8 cellular contexts compared by ENCODE assay signal in genomic region chr16:14399397-14400284, GRCh38.
DNase-seq lines count a peak whose midpoint lies in the region; ATAC-seq, FAIRE-seq and TF ChIP-seq lines count a peak whose summit lies in the region.

No MANE protein-coding gene starts in this region.

- CTCF ChIA-PET in K562 (lab: Yijun Ruan, JAX; ENCODE audit: low intra/inter-chr PET ratio), result no interaction called here

- H3K27ac ChIP-seq in K562 (ENCODE audit: extremely low read depth, low read depth, low read length) (no peak overlapping the region; the same call in 2 of the 3 replicates), liver (ENCODE audit: low read depth in 1 of 2, low read length in 2 of 2) (no peak overlapping the region), thyroid gland (no peak overlapping the region)

- TF ChIP-seq EP300 in K562 (IDR thresholded peaks at IDR 0.05; ENCODE audit: low read length), result no peak

- POLR2A ChIA-PET in K562 (lab: Yijun Ruan, JAX), result no interaction called here

- 38% methylated on average over 25 of the region's 25 CpGs for whole genome bisulfite sequencing in K562 (ENCODE audit: insufficient coverage, low coverage, missing lambda C conversion rate)
- WGBS in liver, result 88% methylated on average over 25 of the region's 25 CpGs
- WGBS in thyroid gland, 2 donors, result 72 to 76% methylated on average over 25 of the region's 25 CpGs

- H3K27me3 ChIP-seq in K562 (ENCODE audit: control insufficient read depth in 2 of 2, insufficient read depth in 2 of 2, low read length in 2 of 2), result no peaks in the 10 kb centered on the region; a peak in 2 of 5 replicates
- no peaks in the 10 kb centered on the region for H3K27me3 ChIP-seq in liver (ENCODE audit: control insufficient read depth in 4 of 4, insufficient read depth in 4 of 4, low read length in 3 of 4)
- H3K27me3 ChIP-seq in thyroid gland, result no peaks in the 10 kb centered on the region

- H4K20me1 ChIP-seq in K562 (replicated peaks; ENCODE audit: control insufficient read depth, insufficient read depth, low read length), result no peaks in the 10 kb centered on the region

- in situ Hi-C loops in K562 (cut with MboI), result no loop called here

- peak; percentile 64 for FAIRE-seq in K562 (lab: Jason Lieb, UNC)

- H2AFZ ChIP-seq in K562 (ENCODE audit: low read depth, low read length), result no peak overlapping the region; the same call in 1 of the 2 replicates

- TF ChIP-seq POLR2A in K562 (conservative IDR thresholded peaks at IDR 0.05) (no peak), thyroid gland (IDR thresholded peaks at IDR 0.05) (no peak)

- H3K9me3 ChIP-seq in K562 (replicated peaks; ENCODE audit: control insufficient read depth, insufficient read depth, low read depth, low read length) (no peaks in the 10 kb centered on the region), liver (ENCODE audit: control insufficient read depth in 4 of 4, low read length in 3 of 4) (no peaks in the 10 kb centered on the region), thyroid gland (no peaks in the 10 kb centered on the region)

- no peaks in the 10 kb centered on the region for H3K36me3 ChIP-seq in K562 (ENCODE audit: control insufficient read depth, insufficient read depth, low read length)
- no peaks in the 10 kb centered on the region for H3K36me3 ChIP-seq in liver (ENCODE audit: control insufficient read depth in 4 of 4, insufficient read depth in 3 of 4, low read depth in 1 of 4, low read length in 3 of 4)
- H3K36me3 ChIP-seq in thyroid gland, result no peaks in the 10 kb centered on the region

- H3K9ac ChIP-seq in K562 (ENCODE audit: insufficient read depth in 1 of 2, low read depth in 2 of 2, low read length in 2 of 2) (peak overlapping the region in 1 of 2 experiments; percentile 45; a peak in 1 of 4 replicates), liver (ENCODE audit: low read depth in 1 of 2, low read length in 2 of 2) (no peak overlapping the region)

- peaks cover 5% of the 10 kb centered on the region for H3K9me1 ChIP-seq in K562 (ENCODE audit: control insufficient read depth, insufficient read depth, low read length)

- no TSS peak for BruUV-seq in K562 (replicated peaks; lab: Mats Ljungman, UMichigan)

- H3K4me1 ChIP-seq in K562 (replicated peaks in 1 of 2; ENCODE audit: control insufficient read depth in 2 of 2, insufficient read depth in 2 of 2, low read length in 2 of 2) (peaks cover 9 to 23% of the 10 kb centered on the region in 2 experiments), liver (ENCODE audit: control insufficient read depth in 4 of 4, insufficient read depth in 4 of 4, low read length in 3 of 4) (peaks cover 0 to 5% (median 0%) of the 10 kb centered on the region in 4 donors), thyroid gland (peaks cover 0 to 8% of the 10 kb centered on the region in 2 donors)

- TF ChIP-seq RAD21 in K562 (CRISPR knock-in tag; conservative IDR thresholded peaks at IDR 0.05 in 1 of 2, IDR thresholded peaks at IDR 0.05 in 1 of 2), result no peak
- no peak for TF ChIP-seq RAD21 in liver (IDR thresholded peaks at IDR 0.05)

- intact Hi-C loops in K562 (cut with micrococcal nuclease) (no loop called here), thyroid gland (cut with DNase I) (loop anchor here (10.0 kb wide), 1 partner anchor 65 kb away; no protein-coding TSS in a partner anchor)

- ATAC-seq in GM18867 (IDR thresholded peaks at IDR 0.05; ENCODE audit: unreplicated experiment) (peak; percentile 94), K562 (peak; percentile 52)

- DNase-seq in HuH-7.5 (ENCODE audit: low spot score) (peak; percentile 42), K562 (ENCODE audit: extremely low read depth in 1 of 4, low spot score in 3 of 4) (no peak), thyroid gland (no peak), SKM-1 (lab: John Stamatoyannopoulos, UW; ENCODE audit: unreplicated experiment) (no peak), DMS114 treated with DMSO at 0.1 percent for 48 hours (lab: John Stamatoyannopoulos, UW; ENCODE audit: unreplicated experiment) (no peak)
- DNase-seq in activated CD4-positive, alpha-beta T cell treated with anti-CD3 and anti-CD28 coated beads for 1 hour, result no peak

- no peak overlapping the region for H3K4me3 ChIP-seq in K562
- H3K4me3 ChIP-seq in liver (ENCODE audit: low read depth in 1 of 3, low read length in 3 of 3), result no peak overlapping the region
- no peak overlapping the region for H3K4me3 ChIP-seq in thyroid gland (replicated peaks in 1 of 3)

- no peak for TF ChIP-seq CTCF in K562 (IDR thresholded peaks at IDR 0.05 in 2 of 3, conservative IDR thresholded peaks at IDR 0.05 in 1 of 3; ENCODE audit: insufficient read depth in 2 of 3, low read depth in 1 of 3, low read length in 3 of 3)
- TF ChIP-seq CTCF in liver (IDR thresholded peaks at IDR 0.05; ENCODE audit: low read depth, low read length, missing input control), result no peak
- TF ChIP-seq CTCF in thyroid gland (IDR thresholded peaks at IDR 0.05), result no peak

- H3K79me2 ChIP-seq in K562 (ENCODE audit: control insufficient read depth, insufficient read depth, low read length), result no peaks in the 10 kb centered on the region

- H3K4me2 ChIP-seq in K562 (ENCODE audit: insufficient read depth, low read length), result no peak overlapping the region

TF ChIP-seq in K562, 482 proteins besides CTCF, POLR2A, EP300 and RAD21 (continues in another document):
- TF ChIP-seq JUND (IDR thresholded peaks at IDR 0.05; ENCODE audit: borderline replicate concordance, low read depth, low read length), result peak; percentile 69; the same call in 1 of the 2 replicates
- TF ChIP-seq JUND (tag; IDR thresholded peaks at IDR 0.05; ENCODE audit: borderline replicate concordance, low read depth, low read length), result peak; percentile 77; the same call in 2 of the 3 replicates
- no peak for TF ChIP-seq POLR2G (IDR thresholded peaks at IDR 0.05; ENCODE audit: low read depth, low read length)
- TF ChIP-seq MEF2A (IDR thresholded peaks at IDR 0.05; ENCODE audit: control insufficient read depth, low read depth, low read length), result peak; percentile 85
- no peak for TF ChIP-seq PREB (CRISPR knock-in tag; IDR thresholded peaks at IDR 0.05)
- no peak for TF ChIP-seq ZNF146 (CRISPR knock-in tag; IDR thresholded peaks at IDR 0.05; ENCODE audit: unreplicated experiment)
- peak; percentile 82 for TF ChIP-seq JUN (IDR thresholded peaks at IDR 0.05; ENCODE audit: borderline replicate concordance, low read depth, low read length)
- peak; percentile 49; the same call in 1 of the 2 replicates for TF ChIP-seq JUN (CRISPR knock-in tag; IDR thresholded peaks at IDR 0.05; ENCODE audit: borderline replicate concordance)
- TF ChIP-seq SRF (CRISPR knock-in tag; IDR thresholded peaks at IDR 0.05), result no peak
- TF ChIP-seq MEF2D (tag; conservative IDR thresholded peaks at IDR 0.05; ENCODE audit: low read depth), result peak; percentile 57; the same call in 1 of the 2 replicates
- TF ChIP-seq ZBED1 (IDR thresholded peaks at IDR 0.05), result no peak
- TF ChIP-seq ARID1B (IDR thresholded peaks at IDR 0.05), result peak; percentile 39

TF ChIP-seq in liver, 16 proteins besides CTCF, POLR2A, EP300 and RAD21 (continues in another document):
- TF ChIP-seq ATF3 (IDR thresholded peaks at IDR 0.05) (no peak), TAF1 (conservative IDR thresholded peaks at IDR 0.05) (no peak), GABPA (IDR thresholded peaks at IDR 0.05 in 1 of 2, conservative IDR thresholded peaks at IDR 0.05 in 1 of 2) (no peak), SP1 (IDR thresholded peaks at IDR 0.05) (no peak), MAX (IDR thresholded peaks at IDR 0.05) (no peak), YY1 (IDR thresholded peaks at IDR 0.05) (no peak), HNF4A (conservative IDR thresholded peaks at IDR 0.05) (no peak), HNF4G (IDR thresholded peaks at IDR 0.05) (no peak), REST (IDR thresholded peaks at IDR 0.05) (no peak), EGR1 (IDR thresholded peaks at IDR 0.05; ENCODE audit: low read depth in 2 of 2) (no peak), FOXA2 (IDR thresholded peaks at IDR 0.05) (no peak)
